Comparison of ENCODE assay signal across 8 cellular contexts in genomic region chr6:30344191-30344867, GRCh38. TPM values are rescaled to one million over a fixed set of nuclear protein-coding genes. Genes with fewer than 3 reads are reported as not detected.
A peak's percentile ranks its signal among the peaks of the same experiment; 100 is the strongest.
DNase-seq lines count a peak whose midpoint lies in the region; ATAC-seq and TF ChIP-seq lines count a peak whose summit lies in the region.

No MANE protein-coding gene starts in this region.

- H3K4me1 ChIP-seq in HAP-1: no peaks in the 10 kb centered on the region
- no peaks in the 10 kb centered on the region for H3K4me1 ChIP-seq in smooth muscle cell (ENCODE audit: low read depth)

- no peak overlapping the region for H3K27ac ChIP-seq in smooth muscle cell (ENCODE audit: low read depth)

- no peaks in the 10 kb centered on the region for H3K79me2 ChIP-seq in smooth muscle cell (ENCODE audit: low read depth)

- H3K9ac ChIP-seq in smooth muscle cell (ENCODE audit: low read depth): no peak overlapping the region

- H4K20me1 ChIP-seq in smooth muscle cell (ENCODE audit: low read depth): no peaks in the 10 kb centered on the region

- H3K9me3 ChIP-seq in HAP-1 (no peaks in the 10 kb centered on the region), smooth muscle cell (replicated peaks; ENCODE audit: low read depth) (no peaks in the 10 kb centered on the region)

- WGBS in smooth muscle cell (ENCODE audit: low lambda C conversion rate): 53% methylated on average over 4 of the region's 4 CpGs

- peak overlapping the region; percentile 5 for H2AFZ ChIP-seq in smooth muscle cell (ENCODE audit: low read depth)

- H3K4me3 ChIP-seq in HAP-1 (peak overlapping the region; percentile 73), fibroblast of villous mesenchyme (ENCODE audit: low read depth, low read length) (peak overlapping the region; percentile 90), smooth muscle cell (peak overlapping the region; percentile 77)

- no peaks in the 10 kb centered on the region for H3F3A ChIP-seq in smooth muscle cell (ENCODE audit: low read depth)

- H3K36me3 ChIP-seq in HAP-1 (replicated peaks) (peaks cover 19% of the 10 kb centered on the region), smooth muscle cell (ENCODE audit: low read depth) (no peaks in the 10 kb centered on the region)

- no peak for TF ChIP-seq POLR2A in erythroblast (IDR thresholded peaks at IDR 0.05; ENCODE audit: low read length)

- H3K4me2 ChIP-seq in smooth muscle cell: peak overlapping the region; percentile 84

- in situ Hi-C loops in HAP-1 (cut with MboI; ENCODE audit: low sequenced_read_pairs): no loop called here

- H3K27me3 ChIP-seq in HAP-1 (ENCODE audit: low read depth) (no peaks in the 10 kb centered on the region), smooth muscle cell (ENCODE audit: low read depth) (no peaks in the 10 kb centered on the region)

- DNase-seq in HAP-1 (ENCODE audit: low spot score in 2 of 2): no peak
- peak; percentile 13 for DNase-seq in SW480 (ENCODE audit: low spot score)
- no peak for DNase-seq in fibroblast of villous mesenchyme (ENCODE audit: low read depth)
- no peak for DNase-seq in smooth muscle cell (lab: John Stamatoyannopoulos, UW; ENCODE audit: unreplicated experiment)
- DNase-seq in erythroblast (lab: John Stamatoyannopoulos, UW): no peak
- no peak for DNase-seq in iPS-NIHi11 (ENCODE audit: low spot score)

- TF ChIP-seq CTCF in fibroblast of villous mesenchyme (IDR thresholded peaks at IDR 0.05; ENCODE audit: insufficient read depth, low read depth, low read length) (no peak), smooth muscle cell (IDR thresholded peaks at IDR 0.05; ENCODE audit: borderline replicate concordance, insufficient read depth, poor library complexity, severe bottlenecking) (no peak)

- no peak for ATAC-seq in HG03039 (IDR thresholded peaks at IDR 0.05; ENCODE audit: unreplicated experiment)
- no peak for ATAC-seq in GM18873 (IDR thresholded peaks at IDR 0.05; ENCODE audit: low FRiP score, unreplicated experiment)

RNA-seq across cellular contexts. Expression of gene RPP21, which starts 0.6 kb away (rescaled TPM):
- total RNA-seq in fibroblast of villous mesenchyme: 26.3 and 45.4 TPM in 2 replicates
- 66.3 and 67.1 TPM in 2 replicates for total RNA-seq in smooth muscle cell
- 77.5 and 114 TPM in 2 replicates for polyA plus RNA-seq in smooth muscle cell

RNA-seq across cellular contexts. Expression of gene TRIM39, which starts 17.6 kb away (rescaled TPM):
- total RNA-seq in fibroblast of villous mesenchyme: 10.8 and 11.3 TPM in 2 replicates
- total RNA-seq in smooth muscle cell: 21.9 and 22.6 TPM in 2 replicates
- 12.4 and 14.5 TPM in 2 replicates for polyA plus RNA-seq in smooth muscle cell
